In genomic region chr16:58337090-58337444, GRCh38 we compare ENCODE assay signal across 1 cellular context.
TF ChIP-seq lines count a peak whose summit lies in the region.

No MANE protein-coding gene starts in this region.

TF ChIP-seq in H1, 55 proteins besides CTCF, POLR2A, EP300 and RAD21:
- TF ChIP-seq MAX (IDR thresholded peaks at IDR 0.05) (no peak), PHF8 (conservative IDR thresholded peaks at IDR 0.05; ENCODE audit: low read depth, low read length) (no peak), KDM1A (IDR thresholded peaks at IDR 0.05; ENCODE audit: borderline replicate concordance, low read length) (no peak), RXRA (IDR thresholded peaks at IDR 0.05; ENCODE audit: insufficient read depth, low read depth, low read length) (no peak), NRF1 (IDR thresholded peaks at IDR 0.05; ENCODE audit: low read depth, low read length) (no peak), USF2 (IDR thresholded peaks at IDR 0.05; ENCODE audit: low read length) (no peak), FOSL1 (IDR thresholded peaks at IDR 0.05; ENCODE audit: insufficient read depth, low read depth, low read length) (no peak), ATF2 (IDR thresholded peaks at IDR 0.05; ENCODE audit: low read length) (no peak), CREB1 (IDR thresholded peaks at IDR 0.05) (no peak), SAP30 (IDR thresholded peaks at IDR 0.05; ENCODE audit: insufficient read depth, insufficient replicate concordance, low read length) (no peak), EZH2 (IDR thresholded peaks at IDR 0.05; ENCODE audit: low read depth, low read length, severe bottlenecking) (no peak), HDAC6 (IDR thresholded peaks at IDR 0.05; ENCODE audit: low read depth, low read length) (no peak), ZNF274 (IDR thresholded peaks at IDR 0.05; ENCODE audit: borderline replicate concordance, extremely low read depth, low read length) (no peak)
TF ChIP-seq in H1: peak in this region for 0.
